In the genomic region with DNA sequence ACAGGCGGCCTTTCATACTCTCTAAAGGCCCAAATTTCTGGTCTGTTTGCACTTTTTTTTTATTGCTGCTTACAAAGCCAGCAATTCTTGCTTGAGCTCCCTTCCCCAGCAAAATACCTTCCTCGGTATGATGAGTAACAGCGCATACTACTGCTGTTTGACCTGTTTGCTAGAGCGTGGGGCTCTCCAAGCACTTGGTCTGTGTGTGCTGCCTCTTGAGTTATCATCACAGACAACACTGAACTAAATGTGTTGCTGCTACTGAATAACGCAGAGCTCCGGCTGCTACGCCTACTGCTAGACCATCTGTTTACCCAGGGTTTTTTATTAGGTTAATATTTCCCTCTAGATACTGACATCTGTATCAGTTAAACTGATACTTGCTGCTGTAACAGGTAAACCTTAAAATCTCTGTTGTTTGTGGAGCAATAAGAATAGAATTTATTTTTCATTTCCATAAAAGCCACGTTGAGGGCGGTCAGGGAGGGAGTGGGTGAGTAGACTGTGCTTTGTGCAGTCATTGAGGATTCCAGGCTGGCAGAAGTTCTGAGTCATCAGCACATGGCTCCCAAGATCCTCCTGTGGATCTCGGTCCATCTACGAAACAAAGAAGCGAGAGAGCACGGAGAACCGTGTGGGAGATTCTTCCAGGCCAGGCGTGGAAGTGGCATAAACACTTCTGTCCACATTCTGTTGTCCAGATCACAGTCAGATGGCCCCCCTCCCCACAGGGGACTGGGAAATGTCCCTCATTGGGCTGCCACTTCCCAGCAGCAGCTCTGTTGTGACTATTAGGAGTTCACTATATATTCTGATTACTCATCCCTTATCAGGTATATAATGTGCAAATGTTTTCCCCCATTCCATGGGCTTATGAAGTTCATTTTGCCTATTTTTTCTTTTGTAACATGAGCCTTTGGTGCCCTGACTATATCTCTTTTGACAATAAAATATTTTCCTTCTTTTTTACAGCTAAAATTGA, we compare ENCODE assay signal across 9 cellular contexts. TPM values are rescaled to one million over a fixed set of nuclear protein-coding genes. Genes with fewer than 3 reads are reported as not detected.
DNase-seq lines count a peak whose midpoint lies in the region; ATAC-seq and TF ChIP-seq lines count a peak whose summit lies in the region.
"Had no signal": no experiment of that assay in that cellular context is flagged by ENCODE, and none has a peak within 500 bp of the region (broad histone marks: within the 10 kb centered on the region; RNA-seq: fewer than 3 reads in every experiment).

No MANE protein-coding gene starts in this region.

- H3K4me1 ChIP-seq in heart left ventricle (peaks cover 0 to 13% (median 3%) of the 10 kb centered on the region in 12 donors), upper lobe of right lung (no peaks in the 10 kb centered on the region)

- no peak overlapping the region for H3K4me3 ChIP-seq in heart left ventricle
- no peak overlapping the region for H3K4me3 ChIP-seq in upper lobe of right lung
- H3K4me3 ChIP-seq: mucosa of descending colon had no signal

- ATAC-seq in heart left ventricle = peak in 3 of 4 donors; percentile 60 to 71 (median 69)
- no peak for ATAC-seq in Right ventricle myocardium inferior
- ATAC-seq in upper lobe of right lung = peak; percentile 24
- no peak for ATAC-seq in activated CD4-positive, alpha-beta T cell treated with anti-CD3 and anti-CD28 coated beads for 36 hours

- H3K27ac ChIP-seq in heart left ventricle (no peak overlapping the region), VCaP (peak overlapping the region; percentile 74), upper lobe of right lung (no peak overlapping the region)

- no peak overlapping the region for H3K4me3 Mint-ChIP-seq in activated CD4-positive, alpha-beta T cell treated with anti-CD3 and anti-CD28 coated beads for 36 hours
- H3K4me3 Mint-ChIP-seq in mesothelial cell of epicardium = no peak overlapping the region

- no peaks in the 10 kb centered on the region for H3K36me3 Mint-ChIP-seq in activated CD4-positive, alpha-beta T cell treated with anti-CD3 and anti-CD28 coated beads for 36 hours (ENCODE audit: low read depth)
- peaks cover 6% of the 10 kb centered on the region for H3K36me3 Mint-ChIP-seq in mesothelial cell of epicardium

- 76 to 79% (median 78%) methylated on average over 15 of the region's 15 CpGs for WGBS in heart left ventricle, 4 donors

- DNase-seq in heart left ventricle (no peak), Right ventricle myocardium inferior (ENCODE audit: missing footprints) (no peak), hepatic stellate cell (ENCODE audit: low spot score) (peak; percentile 47), upper lobe of right lung (no peak), mesothelial cell of epicardium (ENCODE audit: low spot score in 2 of 2, unreplicated experiment in 2 of 2) (no peak)
- DNase-seq in activated CD4-positive, alpha-beta T cell treated with anti-CD3 and anti-CD28 coated beads for 36 hours = no peak
- DNase-seq in effector CD8-positive, alpha-beta T cell (lab: John Stamatoyannopoulos, UW) = no peak

- H3K27me3 Mint-ChIP-seq in activated CD4-positive, alpha-beta T cell treated with anti-CD3 and anti-CD28 coated beads for 36 hours = peaks cover 3% of the 10 kb centered on the region
- no peaks in the 10 kb centered on the region for H3K27me3 Mint-ChIP-seq in mesothelial cell of epicardium (ENCODE audit: low read depth)

- H3K4me1 Mint-ChIP-seq in activated CD4-positive, alpha-beta T cell treated with anti-CD3 and anti-CD28 coated beads for 36 hours = no peaks in the 10 kb centered on the region
- H3K4me1 Mint-ChIP-seq in mesothelial cell of epicardium = no peaks in the 10 kb centered on the region

- intact Hi-C loops in heart left ventricle (cut with DNase I) (loop anchor here in 3 of 10 donors (2.0 to 5.0 kb wide), 2 partner anchors 59 to 60 kb away; no protein-coding TSS in a partner anchor), Right ventricle myocardium inferior (cut with DNase I) (no loop called here), upper lobe of right lung (cut with DNase I) (no loop called here)
- intact Hi-C loops in activated CD4-positive, alpha-beta T cell treated with anti-CD3 and anti-CD28 coated beads for 36 hours (cut with DNase I, micrococcal nuclease) = loop anchor here (1.0 to 2.0 kb wide), 2 partner anchors 59 to 60 kb away; no protein-coding TSS in a partner anchor

- H3K9me3 Mint-ChIP-seq in activated CD4-positive, alpha-beta T cell treated with anti-CD3 and anti-CD28 coated beads for 36 hours (ENCODE audit: low read depth) = peaks cover 3% of the 10 kb centered on the region
- no peaks in the 10 kb centered on the region for H3K9me3 Mint-ChIP-seq in mesothelial cell of epicardium

- H3K27me3 ChIP-seq in heart left ventricle (no peaks in the 10 kb centered on the region), upper lobe of right lung (no peaks in the 10 kb centered on the region)

- TF ChIP-seq POLR2A in heart left ventricle (IDR thresholded peaks at IDR 0.05) = no peak

- TF ChIP-seq CTCF in heart left ventricle (IDR thresholded peaks at IDR 0.05) = no peak
- no peak for TF ChIP-seq CTCF in VCaP (conservative IDR thresholded peaks at IDR 0.05)
- TF ChIP-seq CTCF in upper lobe of right lung (IDR thresholded peaks at IDR 0.05) = no peak
- no peak for TF ChIP-seq CTCF in mesothelial cell of epicardium (IDR thresholded peaks at IDR 0.05; ENCODE audit: unreplicated experiment)

- H3K36me3 ChIP-seq in heart left ventricle (no peaks in the 10 kb centered on the region), upper lobe of right lung (no peaks in the 10 kb centered on the region)

- H3K27ac Mint-ChIP-seq in activated CD4-positive, alpha-beta T cell treated with anti-CD3 and anti-CD28 coated beads for 36 hours = no peak overlapping the region
- H3K27ac Mint-ChIP-seq in mesothelial cell of epicardium = no peak overlapping the region

- POLR2A ChIA-PET in activated CD4-positive, alpha-beta T cell treated with anti-CD3 and anti-CD28 coated beads for 36 hours (lab: Charles Lee) = interaction anchor here (0.6 kb wide), 1 partner anchor 312 kb away, joined by 3 read pairs; no protein-coding TSS in a partner anchor

- peaks cover 0 to 13% (median 2%) of the 10 kb centered on the region in 12 donors for H3K9me3 ChIP-seq in heart left ventricle
- H3K9me3 ChIP-seq in upper lobe of right lung = no peaks in the 10 kb centered on the region

- CTCF ChIA-PET in activated CD4-positive, alpha-beta T cell treated with anti-CD3 and anti-CD28 coated beads for 36 hours (lab: Charles Lee) = interaction anchor here (0.7 to 2.4 kb wide), 30 partner anchors 11 to 313 kb away, joined by 3 to 22 read pairs (median 4); partner anchors contain the start of genes GRK4 and NOP14

RNA-seq across cellular contexts. Expression of gene GRK4, which starts 14.0 kb away (rescaled TPM):
- total RNA-seq in heart left ventricle (10 to 100 TPM in 2 of 9 donors, 1 to 10 TPM in 7; 4.9 to 11.8 (median 9.3) TPM), Right ventricle myocardium inferior (7.7 TPM), upper lobe of right lung (8.0 TPM), mesothelial cell of epicardium (16.2 to 18.4 TPM (median 18.3 TPM) in 3 replicates)
- 10 to 100 TPM in 1 of 2 donors, 1 to 10 TPM in 1; 5.3 to 12.0 TPM for polyA plus RNA-seq in heart left ventricle
- total RNA-seq in activated CD4-positive, alpha-beta T cell treated with anti-CD3 and anti-CD28 coated beads for 36 hours = 1 to 10 TPM; 2.4 to 2.5 TPM

RNA-seq across cellular contexts. Expression of gene NOP14, which starts 14.2 kb away (rescaled TPM):
- total RNA-seq in heart left ventricle (10 to 100 TPM; 11.4 to 21.5 (median 15.8) TPM), Right ventricle myocardium inferior (18.3 TPM), upper lobe of right lung (21.4 TPM), mesothelial cell of epicardium (27.3 to 30.5 TPM (median 28.5 TPM) in 3 replicates)
- polyA plus RNA-seq in heart left ventricle = 10 to 100 TPM; 11.7 to 26.0 TPM
- total RNA-seq in activated CD4-positive, alpha-beta T cell treated with anti-CD3 and anti-CD28 coated beads for 36 hours = 100 to 1,000 TPM in 1 of 2 experiments, 10 to 100 TPM in 1; 86.8 to 106 TPM

Comparison
In these comparisons a context has a peak if more than half of its experiments do, and no peak if none do; other contexts are left out.
1. ATAC-seq: peak in heart left ventricle (3 of 4) and upper lobe of right lung (single experiment); none in Right ventricle myocardium inferior (single experiment) and activated CD4-positive, alpha-beta T cell treated with anti-CD3 and anti-CD28 coated beads for 36 hours (single experiment).
2. intact Hi-C loops: an anchor here in activated CD4-positive, alpha-beta T cell treated with anti-CD3 and anti-CD28 coated beads for 36 hours (1.0 to 2.0 kb wide); none called in Right ventricle myocardium inferior and upper lobe of right lung.